ENCODE assay signal across 10 cellular contexts in genomic region chr15:58627706-58628105, GRCh38.
DNase-seq lines count a peak whose midpoint lies in the region; ATAC-seq and TF ChIP-seq lines count a peak whose summit lies in the region.
"Had no signal": no experiment of that assay in that cellular context is flagged by ENCODE, and none has a peak within 500 bp of the region (broad histone marks: within the 10 kb centered on the region; RNA-seq: fewer than 3 reads in every experiment).

No MANE protein-coding gene starts in this region.

- peak overlapping the region; percentile 71 for H3K4me3 Mint-ChIP-seq in MCF 10A (ENCODE audit: unreplicated experiment)
- H3K4me3 Mint-ChIP-seq in central memory CD8-positive, alpha-beta T cell, result peak overlapping the region; percentile 72

- H4K20me1 ChIP-seq in mammary epithelial cell (ENCODE audit: insufficient read depth, low read length), result no peaks in the 10 kb centered on the region

- DNase-seq in MCF 10A (ENCODE audit: unreplicated experiment), result no peak
- DNase-seq in mammary epithelial cell, result no peak
- DNase-seq in central memory CD8-positive, alpha-beta T cell (ENCODE audit: low spot score in 2 of 2), result no peak
- DNase-seq in upper lobe of right lung, result no peak
- DNase-seq in NCI-H2029 treated with DMSO at 0.1 percent for 48 hours (lab: John Stamatoyannopoulos, UW), result no peak
- DNase-seq in NCI-H2171 treated with DMSO at 0.1 percent for 48 hours (lab: John Stamatoyannopoulos, UW), result no peak
- no peak for DNase-seq in Ammon's horn (ENCODE audit: low spot score)
- DNase-seq: foreskin melanocyte, KBM-7 had no signal

- no peaks in the 10 kb centered on the region for H3K4me1 ChIP-seq in mammary epithelial cell (ENCODE audit: insufficient read depth, low read length)
- H3K4me1 ChIP-seq in mucosa of stomach (ENCODE audit: control insufficient read depth, insufficient read depth, low read length), result peaks cover 10% of the 10 kb centered on the region
- H3K4me1 ChIP-seq in upper lobe of right lung, result peaks cover 10% of the 10 kb centered on the region

- no peak overlapping the region for H3K27ac ChIP-seq in mammary epithelial cell (ENCODE audit: insufficient read depth, low read depth, low read length)
- peak overlapping the region; percentile 78 for H3K27ac ChIP-seq in upper lobe of right lung

- TF ChIP-seq CTCF in MCF 10A (IDR thresholded peaks at IDR 0.05; ENCODE audit: unreplicated experiment) (no peak), mammary epithelial cell (conservative IDR thresholded peaks at IDR 0.05 in 1 of 2, IDR thresholded peaks at IDR 0.05 in 1 of 2; ENCODE audit: extremely low read depth in 1 of 2, insufficient read depth in 1 of 2, low read depth in 1 of 2, low read length in 2 of 2) (no peak), upper lobe of right lung (IDR thresholded peaks at IDR 0.05) (no peak)

- no peaks in the 10 kb centered on the region for H3K27me3 Mint-ChIP-seq in MCF 10A (ENCODE audit: insufficient read depth, unreplicated experiment)
- no peaks in the 10 kb centered on the region for H3K27me3 Mint-ChIP-seq in central memory CD8-positive, alpha-beta T cell

- peaks cover 6% of the 10 kb centered on the region for H3K79me2 ChIP-seq in mammary epithelial cell (ENCODE audit: insufficient read depth, low read length)

- intact Hi-C loops in MCF 10A (cut with micrococcal nuclease) (no loop called here), mammary epithelial cell (cut with micrococcal nuclease) (loop anchor here (10.0 kb wide), 1 partner anchor 183 kb away; no protein-coding TSS in a partner anchor), upper lobe of right lung (cut with DNase I) (no loop called here)

- H2AFZ ChIP-seq in mammary epithelial cell (ENCODE audit: low read depth, low read length), result no peak overlapping the region

- H3K4me2 ChIP-seq in mammary epithelial cell (ENCODE audit: insufficient read depth, low read depth, low read length), result no peak overlapping the region

- WGBS in mammary epithelial cell (ENCODE audit: low coverage, missing lambda C conversion rate), result 91% methylated on average over 1 of the region's 1 CpG

- H3K4me1 Mint-ChIP-seq in MCF 10A (ENCODE audit: insufficient read depth, unreplicated experiment), result peaks cover 23% of the 10 kb centered on the region
- H3K4me1 Mint-ChIP-seq in central memory CD8-positive, alpha-beta T cell, result peaks cover 62% of the 10 kb centered on the region

- H3K9me3 ChIP-seq in mammary epithelial cell (replicated peaks; ENCODE audit: insufficient read depth, low read length) (no peaks in the 10 kb centered on the region), mucosa of stomach (ENCODE audit: control insufficient read depth, low read length) (no peaks in the 10 kb centered on the region), upper lobe of right lung (no peaks in the 10 kb centered on the region)

- in situ Hi-C loops in mammary epithelial cell (cut with MboI; ENCODE audit: low sequenced_read_pairs in 2 of 2), result no loop called here

- dilution Hi-C loops in mammary epithelial cell (cut with HindIII; ENCODE audit: low sequenced_read_pairs), result no loop called here

- POLR2A ChIA-PET in MCF 10A (lab: Yijun Ruan, JAX), result interaction anchor here (0.6 to 1.4 kb wide), 6 partner anchors 18 to 143 kb away, joined by 3 to 5 read pairs (median 4); partner anchors contain the start of gene MINDY2

- no peak overlapping the region for H3K9ac ChIP-seq in mammary epithelial cell (ENCODE audit: insufficient read depth, low read length)
- peak overlapping the region; percentile 74 for H3K9ac ChIP-seq in mucosa of stomach (ENCODE audit: low read length)

- CTCF ChIA-PET in MCF 10A (lab: Yijun Ruan, JAX), result no interaction called here
- CTCF ChIA-PET in mammary epithelial cell (lab: Charles Lee; ENCODE audit: low non-redundant PET), result no interaction called here

- no peak overlapping the region for H3K4me3 ChIP-seq in mammary epithelial cell (replicated peaks in 1 of 3; ENCODE audit: insufficient read depth in 1 of 3, low read depth in 2 of 3, low read length in 3 of 3)
- no peak overlapping the region for H3K4me3 ChIP-seq in mucosa of stomach (ENCODE audit: low read length)
- H3K4me3 ChIP-seq in upper lobe of right lung, result no peak overlapping the region

- peak overlapping the region; percentile 87 for H3K27ac Mint-ChIP-seq in MCF 10A (ENCODE audit: low read depth, unreplicated experiment)
- H3K27ac Mint-ChIP-seq in central memory CD8-positive, alpha-beta T cell (ENCODE audit: low read depth), result peak overlapping the region; percentile 96

- peaks cover 18% of the 10 kb centered on the region for H3K36me3 ChIP-seq in mammary epithelial cell (ENCODE audit: insufficient read depth, low read length)
- H3K36me3 ChIP-seq in mucosa of stomach (ENCODE audit: control insufficient read depth, insufficient read depth, low read length), result no peaks in the 10 kb centered on the region
- peaks cover 9% of the 10 kb centered on the region for H3K36me3 ChIP-seq in upper lobe of right lung

- H3K27me3 ChIP-seq in mammary epithelial cell (ENCODE audit: insufficient read depth, low read length) (no peaks in the 10 kb centered on the region), mucosa of stomach (ENCODE audit: control insufficient read depth, insufficient read depth, low read length) (no peaks in the 10 kb centered on the region), upper lobe of right lung (no peaks in the 10 kb centered on the region)

- no TSS peak for BruUV-seq in MCF 10A (replicated peaks; lab: Mats Ljungman, UMichigan)
- BruUV-seq in mammary epithelial cell (replicated peaks; lab: Mats Ljungman, UMichigan), result no TSS peak

- no peak for ATAC-seq in central memory CD8-positive, alpha-beta T cell (replicated peaks; ENCODE audit: extremely low read depth, poor library complexity, severe bottlenecking)
- ATAC-seq in upper lobe of right lung, result no peak

- H3K36me3 Mint-ChIP-seq in MCF 10A (ENCODE audit: insufficient read depth, unreplicated experiment), result peaks cover 10% of the 10 kb centered on the region
- H3K36me3 Mint-ChIP-seq in central memory CD8-positive, alpha-beta T cell (ENCODE audit: insufficient read depth), result peaks cover 5% of the 10 kb centered on the region

- H3K9me3 Mint-ChIP-seq in MCF 10A (ENCODE audit: unreplicated experiment), result no peaks in the 10 kb centered on the region
- no peaks in the 10 kb centered on the region for H3K9me3 Mint-ChIP-seq in central memory CD8-positive, alpha-beta T cell
